Comparison of ENCODE assay signal across 8 cellular contexts in genomic region chr22:27919943-27920755, GRCh38. TPM values are rescaled to one million over a fixed set of nuclear protein-coding genes. Genes with fewer than 3 reads are reported as not detected.
DNase-seq lines count a peak whose midpoint lies in the region; ATAC-seq, FAIRE-seq and TF ChIP-seq lines count a peak whose summit lies in the region.

No MANE protein-coding gene starts in this region.

- peak overlapping the region; percentile 92 to 99 for H3K27ac ChIP-seq in breast epithelium
- peak overlapping the region; percentile 86 for H3K27ac ChIP-seq in keratinocyte (ENCODE audit: control insufficient read depth, insufficient read depth, low read length)

- peak overlapping the region; percentile 94 for H3K9ac ChIP-seq in keratinocyte (ENCODE audit: control insufficient read depth, extremely low read depth, insufficient read depth, low read length)

- H3K79me2 ChIP-seq in keratinocyte (ENCODE audit: control insufficient read depth, insufficient read depth, low read length) = peaks cover 52% of the 10 kb centered on the region

- dilution Hi-C loops in keratinocyte (cut with MboI; ENCODE audit: extremely low pct_ligation_motif_present, low sequenced_read_pairs) = no loop called here

- H4K20me1 ChIP-seq in keratinocyte (ENCODE audit: control insufficient read depth, extremely low read depth, insufficient read depth, low read length) = peaks cover 23% of the 10 kb centered on the region

- peaks cover 46% of the 10 kb centered on the region for H3K4me1 Mint-ChIP-seq in stimulated activated memory B cell treated with anti-CD40 and anti-IgM and Interleukin-4, amounts not matched to agents 10 μg/mL and 1 μg/mL and 100 μg/mL, for 72 hours

- no peaks in the 10 kb centered on the region for H3K9me3 Mint-ChIP-seq in stimulated activated memory B cell treated with anti-CD40 and anti-IgM and Interleukin-4, amounts not matched to agents 10 μg/mL and 1 μg/mL and 100 μg/mL, for 72 hours

- TF ChIP-seq CTCF in breast epithelium (IDR thresholded peaks at IDR 0.05) (no peak), keratinocyte (optimal IDR thresholded peaks at IDR 0.05 in 1 of 3, IDR thresholded peaks at IDR 0.05 in 1 of 3, conservative IDR thresholded peaks at IDR 0.05 in 1 of 3; ENCODE audit: extremely low read depth in 1 of 3, insufficient read depth in 2 of 3, low read length in 3 of 3) (peak in 1 of 3 experiments; percentile 46)

- H3K27me3 Mint-ChIP-seq in stimulated activated memory B cell treated with anti-CD40 and anti-IgM and Interleukin-4, amounts not matched to agents 10 μg/mL and 1 μg/mL and 100 μg/mL, for 72 hours = no peaks in the 10 kb centered on the region

- peak overlapping the region; percentile 89 for H3K4me2 ChIP-seq in keratinocyte (ENCODE audit: control insufficient read depth, extremely low read depth, insufficient read depth, low read depth, low read length)

- peak overlapping the region; percentile 90 for H3K4me3 Mint-ChIP-seq in stimulated activated memory B cell treated with anti-CD40 and anti-IgM and Interleukin-4, amounts not matched to agents 10 μg/mL and 1 μg/mL and 100 μg/mL, for 72 hours

- peak overlapping the region; percentile 90 for H2AFZ ChIP-seq in keratinocyte (ENCODE audit: control insufficient read depth, low read length)

- peak overlapping the region; percentile 74 to 100 (median 97) for H3K4me3 ChIP-seq in breast epithelium
- peak overlapping the region; percentile 82 to 88 (median 85) for H3K4me3 ChIP-seq in keratinocyte (ENCODE audit: control insufficient read depth in 2 of 3, extremely low read depth in 1 of 3, insufficient read depth in 2 of 3, low read depth in 1 of 3, low read length in 3 of 3)

- no peak for TF ChIP-seq POLR2A in breast epithelium (IDR thresholded peaks at IDR 0.05)

- ATAC-seq in HG02852 (IDR thresholded peaks at IDR 0.05; ENCODE audit: unreplicated experiment) = peak; percentile 26
- ATAC-seq in stimulated activated memory B cell treated with anti-CD40 and anti-IgM and Interleukin-4, amounts not matched to agents 10 μg/mL and 1 μg/mL and 100 μg/mL, for 72 hours = peak; percentile 68

- no peaks in the 10 kb centered on the region for H3K9me1 ChIP-seq in keratinocyte (ENCODE audit: control insufficient read depth, extremely low read depth, insufficient read depth, low read length)

- FAIRE-seq in keratinocyte (lab: Jason Lieb, UNC) = peak; percentile 74

- H3K4me1 ChIP-seq in breast epithelium = peaks cover 0 to 3% of the 10 kb centered on the region in 2 donors
- peaks cover 29% of the 10 kb centered on the region for H3K4me1 ChIP-seq in keratinocyte (ENCODE audit: control insufficient read depth, extremely low read depth, insufficient read depth, low read length)

- no peaks in the 10 kb centered on the region for H3K27me3 ChIP-seq in breast epithelium
- H3K27me3 ChIP-seq in keratinocyte (ENCODE audit: control insufficient read depth, extremely low read depth, insufficient read depth, low read length) = no peaks in the 10 kb centered on the region

- peak; percentile 21 for DNase-seq in stimulated activated CD4-positive, alpha-beta T cell treated with anti-CD3 and anti-CD28 coated beads, Interleukin-2, amount 100 ng/mL, for 4 hours (ENCODE audit: low read depth)
- no peak for DNase-seq in stimulated activated CD4-positive, alpha-beta T cell treated with anti-CD3 and anti-CD28 coated beads, Interleukin-4, amount 100 ng/mL, for 4 hours
- DNase-seq in NCI-H524 (lab: John Stamatoyannopoulos, UW) = peak; percentile 70 to 88
- no peak for DNase-seq in breast epithelium (ENCODE audit: low spot score in 2 of 2)
- no peak for DNase-seq in keratinocyte (ENCODE audit: low read depth, low spot score)
- DNase-seq in cortex of kidney (lab: John Stamatoyannopoulos, UW) = no peak

- H3K27ac Mint-ChIP-seq in stimulated activated memory B cell treated with anti-CD40 and anti-IgM and Interleukin-4, amounts not matched to agents 10 μg/mL and 1 μg/mL and 100 μg/mL, for 72 hours = peak overlapping the region; percentile 98

- H3K36me3 ChIP-seq in breast epithelium (no peaks in the 10 kb centered on the region), keratinocyte (ENCODE audit: control insufficient read depth in 2 of 2, extremely low read depth in 1 of 2, insufficient read depth in 2 of 2, low read length in 2 of 2) (peaks cover 2 to 4% of the 10 kb centered on the region in 2 experiments)

- intact Hi-C loops in breast epithelium (cut with DNase I; ENCODE audit: low total_unique reads) = no loop called here

- H3K9me3 ChIP-seq in breast epithelium (no peaks in the 10 kb centered on the region), keratinocyte (ENCODE audit: control insufficient read depth, low read depth, low read length) (no peaks in the 10 kb centered on the region)

- peaks cover 15% of the 10 kb centered on the region for H3K36me3 Mint-ChIP-seq in stimulated activated memory B cell treated with anti-CD40 and anti-IgM and Interleukin-4, amounts not matched to agents 10 μg/mL and 1 μg/mL and 100 μg/mL, for 72 hours

RNA-seq across cellular contexts. Expression of gene PITPNB, which starts 1.1 kb away (rescaled TPM):
- total RNA-seq in breast epithelium = 10 to 100 TPM; 41.1 to 49.2 (median 47.5) TPM
- 39.1 to 81.6 TPM (median 76.3 TPM) in 3 replicates for polyA plus RNA-seq in keratinocyte
- 152 TPM for polyA plus RNA-seq in keratinocyte (2011; ENCODE audit: low read depth)
- 47.1 and 83.6 TPM in 2 replicates for polyA plus RNA-seq in keratinocyte (2011; cell fraction: cytosol; rRNA removed)
- 63.2 and 71.1 TPM in 2 replicates for polyA plus RNA-seq in keratinocyte (2011; cell fraction: nucleus; rRNA removed)
- polyA plus RNA-seq in keratinocyte (2012; ENCODE audit: low replicate concordance) = 51.7 and 81.2 TPM in 2 replicates
- 29.3 to 70.3 TPM (median 30.1 TPM) in 3 replicates for polyA minus RNA-seq in keratinocyte
- polyA minus RNA-seq in keratinocyte (2011; cell fraction: cytosol; rRNA and poly(A)+ RNA removed) = 27.6 TPM
- 29.4 and 65.4 TPM in 2 replicates for polyA minus RNA-seq in keratinocyte (2011; cell fraction: nucleus; rRNA and poly(A)+ RNA removed)

Comparison
In these comparisons a context has a peak if more than half of its experiments do, and no peak if none do; other contexts are left out.
1. DNase-seq: peak in stimulated activated CD4-positive, alpha-beta T cell treated with anti-CD3 and anti-CD28 coated beads, Interleukin-2, amount 100 ng/mL, for 4 hours (single experiment) and NCI-H524 (2 of 2); none in stimulated activated CD4-positive, alpha-beta T cell treated with anti-CD3 and anti-CD28 coated beads, Interleukin-4, amount 100 ng/mL, for 4 hours (0 of 2), breast epithelium (0 of 2), keratinocyte (single experiment) and cortex of kidney (single experiment).